24 cellular contexts compared by ENCODE assay signal in genomic region chr11:87254582-87254981, GRCh38.
A peak's percentile ranks its signal among the peaks of the same experiment; 100 is the strongest.
DNase-seq lines count a peak whose midpoint lies in the region; ATAC-seq, FAIRE-seq and TF ChIP-seq lines count a peak whose summit lies in the region.
"Had no signal": no experiment of that assay in that cellular context is flagged by ENCODE, and none has a peak within 500 bp of the region (broad histone marks: within the 10 kb centered on the region; RNA-seq: fewer than 3 reads in every experiment).

No MANE protein-coding gene starts in this region.

- TF ChIP-seq CTCF in K562 (IDR thresholded peaks at IDR 0.05 in 2 of 3, conservative IDR thresholded peaks at IDR 0.05 in 1 of 3; ENCODE audit: insufficient read depth in 2 of 3, low read depth in 1 of 3, low read length in 3 of 3) = no peak

- H3K4me3 ChIP-seq in K562 = no peak overlapping the region
- H3K4me3 ChIP-seq in rectal smooth muscle tissue (ENCODE audit: low read length) = no peak overlapping the region
- H3K4me3 ChIP-seq: BLaER1, GM12878, HAP-1 had no signal

- POLR2A ChIA-PET in K562 (lab: Yijun Ruan, JAX) = interaction anchor here (1.2 kb wide), 1 partner anchor 21 kb away, joined by 3 read pairs; no protein-coding TSS in a partner anchor

- H3K4me1 ChIP-seq in K562 (replicated peaks in 1 of 2; ENCODE audit: control insufficient read depth in 2 of 2, insufficient read depth in 2 of 2, low read length in 2 of 2) = no peaks in the 10 kb centered on the region
- H3K4me1 ChIP-seq in rectal smooth muscle tissue (ENCODE audit: control insufficient read depth, insufficient read depth, low read length) = peaks cover 5% of the 10 kb centered on the region
- H3K4me1 ChIP-seq: BLaER1, HAP-1 had no signal

- H4K20me1 ChIP-seq in K562 (replicated peaks; ENCODE audit: control insufficient read depth, insufficient read depth, low read length) = no peaks in the 10 kb centered on the region
- H4K20me1 ChIP-seq: BLaER1 had no signal

- no peaks in the 10 kb centered on the region for H3K9me3 ChIP-seq in K562 (replicated peaks; ENCODE audit: control insufficient read depth, insufficient read depth, low read depth, low read length)
- H3K9me3 ChIP-seq: BLaER1, HAP-1 had no signal

- DNase-seq in DMS 273 (lab: John Stamatoyannopoulos, UW; ENCODE audit: unreplicated experiment) (peak; percentile 0), DMS 273 treated with DMSO at 0.1 percent for 48 hours (lab: John Stamatoyannopoulos, UW) (no peak), K562 (ENCODE audit: extremely low read depth in 1 of 4, low spot score in 3 of 4) (no peak), myocyte (ENCODE audit: low read depth) (peak; percentile 14), DMS79 (lab: John Stamatoyannopoulos, UW) (no peak)
- DNase-seq in activated naive CD4-positive, alpha-beta T cell treated with anti-CD3 and anti-CD28 coated beads, Interleukin-2, amount 50 U/mL, for 72 hours (ENCODE audit: low spot score in 2 of 2) = no peak
- DNase-seq: CD4-positive, CD25-positive, alpha-beta regulatory T cell; CD8-positive, alpha-beta memory T cell; DMS153; EL; GDM1; GOT3 had no signal

- no peaks in the 10 kb centered on the region for H3K27me3 ChIP-seq in K562 (ENCODE audit: control insufficient read depth in 2 of 2, insufficient read depth in 2 of 2, low read length in 2 of 2)
- no peaks in the 10 kb centered on the region for H3K27me3 ChIP-seq in rectal smooth muscle tissue (ENCODE audit: control insufficient read depth, insufficient read depth, low read length)
- H3K27me3 ChIP-seq: BLaER1 had no signal

- H3K27ac ChIP-seq in K562 (ENCODE audit: extremely low read depth, low read depth, low read length) = no peak overlapping the region
- peak overlapping the region; percentile 59 for H3K27ac ChIP-seq in rectal smooth muscle tissue (ENCODE audit: low read depth, low read length)
- H3K27ac ChIP-seq: 22Rv1, BLaER1, C4-2B had no signal

- peaks cover 0 to 13% of the 10 kb centered on the region in 2 donors for H3K9me3 Mint-ChIP-seq in activated naive CD4-positive, alpha-beta T cell treated with anti-CD3 and anti-CD28 coated beads, Interleukin-2, amount 50 U/mL, for 72 hours
- H3K9me3 Mint-ChIP-seq: CD8-positive, alpha-beta memory T cell had no signal

- H3K9ac ChIP-seq in K562 (ENCODE audit: insufficient read depth in 1 of 2, low read depth in 2 of 2, low read length in 2 of 2) (no peak overlapping the region), rectal smooth muscle tissue (ENCODE audit: low read length) (no peak overlapping the region)
- H3K9ac ChIP-seq: BLaER1 had no signal

- peaks cover 0 to 7% of the 10 kb centered on the region in 2 donors for H3K36me3 Mint-ChIP-seq in activated naive CD4-positive, alpha-beta T cell treated with anti-CD3 and anti-CD28 coated beads, Interleukin-2, amount 50 U/mL, for 72 hours

- ATAC-seq in K562 (no peak), GM18505 (IDR thresholded peaks at IDR 0.05; ENCODE audit: unreplicated experiment) (no peak)
- no peak for ATAC-seq in activated naive CD4-positive, alpha-beta T cell treated with anti-CD3 and anti-CD28 coated beads, Interleukin-2, amount 50 U/mL, for 72 hours
- ATAC-seq: GM12878 had no signal

- TF ChIP-seq RAD21 in K562 (CRISPR knock-in tag; conservative IDR thresholded peaks at IDR 0.05 in 1 of 2, IDR thresholded peaks at IDR 0.05 in 1 of 2) = no peak

- no peak overlapping the region for H3K27ac Mint-ChIP-seq in activated naive CD4-positive, alpha-beta T cell treated with anti-CD3 and anti-CD28 coated beads, Interleukin-2, amount 50 U/mL, for 72 hours
- H3K27ac Mint-ChIP-seq: B cell had no signal

- no peak for FAIRE-seq in K562 (lab: Jason Lieb, UNC)
- FAIRE-seq: A204.1, D721Med, GM12878, GM18507, H54 had no signal

- H3K36me3 ChIP-seq in K562 (ENCODE audit: control insufficient read depth, insufficient read depth, low read length) (no peaks in the 10 kb centered on the region), rectal smooth muscle tissue (ENCODE audit: control insufficient read depth, insufficient read depth, low read length) (no peaks in the 10 kb centered on the region)
- H3K36me3 ChIP-seq: HAP-1 had no signal

- WGBS in K562 (ENCODE audit: insufficient coverage, low coverage, missing lambda C conversion rate) = 90% methylated on average over 2 of the region's 2 CpGs

- H3K9me1 ChIP-seq in K562 (ENCODE audit: control insufficient read depth, insufficient read depth, low read length) = no peaks in the 10 kb centered on the region

- intact Hi-C loops in K562 (cut with micrococcal nuclease) = no loop called here

- no TSS peak for BruUV-seq in K562 (replicated peaks; lab: Mats Ljungman, UMichigan)

- no peak overlapping the region for H2AFZ ChIP-seq in K562 (ENCODE audit: low read depth, low read length)

- no peak overlapping the region for H3K4me2 ChIP-seq in K562 (ENCODE audit: insufficient read depth, low read length)
- H3K4me2 ChIP-seq: BLaER1 had no signal

- TF ChIP-seq POLR2A in K562 (conservative IDR thresholded peaks at IDR 0.05) (no peak), GM18505 (IDR thresholded peaks at IDR 0.05; ENCODE audit: borderline replicate concordance, extremely low read depth, insufficient read depth, insufficient read length) (no peak)

- in situ Hi-C loops in K562 (cut with MboI) = no loop called here

- CTCF ChIA-PET in K562 (lab: Yijun Ruan, JAX; ENCODE audit: low intra/inter-chr PET ratio) = no interaction called here

- H3K79me2 ChIP-seq in K562 (ENCODE audit: control insufficient read depth, insufficient read depth, low read length) = 0 out of 3 replicates have a peak, but pooled peaks cover 3% of the 10 kb centered on the region

- no peak for TF ChIP-seq EP300 in K562 (IDR thresholded peaks at IDR 0.05; ENCODE audit: low read length)

TF ChIP-seq in K562, 482 proteins besides CTCF, POLR2A, EP300 and RAD21:
- TF ChIP-seq ZNF174 (CRISPR knock-in tag; IDR thresholded peaks at IDR 0.05) (no peak), EGR1 (conservative IDR thresholded peaks at IDR 0.05) (peak; percentile 55)

Comparison
In these comparisons a context has a peak if more than half of its experiments do, and no peak if none do; other contexts are left out.
1. DNase-seq: peak in DMS 273 (single experiment) and myocyte (single experiment); none in DMS 273 treated with DMSO at 0.1 percent for 48 hours (single experiment), K562 (0 of 4), activated naive CD4-positive, alpha-beta T cell treated with anti-CD3 and anti-CD28 coated beads, Interleukin-2, amount 50 U/mL, for 72 hours (0 of 2) and DMS79 (single experiment).